24 cellular contexts compared by ENCODE assay signal in genomic region chr5:150264667-150265603, GRCh38. TPM values are rescaled to one million over a fixed set of nuclear protein-coding genes. Genes with fewer than 3 reads are reported as not detected.
DNase-seq lines count a peak whose midpoint lies in the region; ATAC-seq and TF ChIP-seq lines count a peak whose summit lies in the region.
"Had no signal": no experiment of that assay in that cellular context is flagged by ENCODE, and none has a peak within 500 bp of the region (broad histone marks: within the 10 kb centered on the region; RNA-seq: fewer than 3 reads in every experiment).

No MANE protein-coding gene starts in this region.

- H3F3A ChIP-seq in PC-3 (ENCODE audit: low read length, unreplicated experiment) = no peaks in the 10 kb centered on the region

- H3K9me3 ChIP-seq in PC-3 (ENCODE audit: low read length) (no peaks in the 10 kb centered on the region), neuronal stem cell (replicated peaks in 1 of 2; ENCODE audit: control insufficient read depth in 2 of 2, insufficient read depth in 1 of 2, low read depth in 1 of 2, low read length in 2 of 2) (peaks cover 0 to 2% of the 10 kb centered on the region in 2 donors), left ventricle myocardium inferior (replicated peaks) (no peaks in the 10 kb centered on the region)
- H3K9me3 ChIP-seq: adrenal gland, Caco-2, prostate gland, SJCRH30 had no signal

- H2AK5ac ChIP-seq in neuronal stem cell (ENCODE audit: low read depth, low read length) = peak overlapping the region; percentile 64

- no peak overlapping the region for H3K4ac ChIP-seq in neuronal stem cell (ENCODE audit: low read length)

- POLR2A ChIA-PET in PC-3 (lab: Charles Lee; ENCODE audit: unreplicated experiment) = no interaction called here

- intact Hi-C loops in PC-3 (cut with micrococcal nuclease) = loop anchor here (1.0 to 5.0 kb wide), 2 partner anchors 57 to 172 kb away; no protein-coding TSS in a partner anchor
- intact Hi-C loops in dorsolateral prefrontal cortex (cut with DNase I) = no loop called here
- intact Hi-C loops in left ventricle myocardium inferior (cut with micrococcal nuclease) = no loop called here

- ATAC-seq in PC-3 (no peak), HG03378 (IDR thresholded peaks at IDR 0.05; ENCODE audit: unreplicated experiment) (no peak)
- ATAC-seq: natural killer cell had no signal

- H4K91ac ChIP-seq in neuronal stem cell (ENCODE audit: low read depth, low read length, poor library complexity) = no peak overlapping the region

- DNase-seq in GDM1 (lab: John Stamatoyannopoulos, UW) (peak; percentile 12), PC-3 (no peak), dorsolateral prefrontal cortex (no peak), neuronal stem cell (ENCODE audit: low spot score) (no peak), iPS-NIHi7 (ENCODE audit: extremely low spot score) (no peak), left ventricle myocardium inferior (no peak)
- DNase-seq: activated CD4-positive, alpha-beta T cell treated with anti-CD3 and anti-CD28 coated beads, Interleukin-2, amount 50 U/mL, for 48 hours; activated gamma-delta T cell treated with Interleukin-2 at 50 U/mL for 16 hours; Caco-2; natural killer cell; NCI-H1417; NCI-H526; stimulated activated CD4-positive, alpha-beta T cell treated with anti-CD3 and anti-CD28 coated beads, Interleukin-4, amount 100 ng/mL, for 1 hour; trophoblast cell; WERI-Rb-1 had no signal

- H3K4me1 ChIP-seq in PC-3 (ENCODE audit: insufficient read depth, low read length) (peaks cover 46% of the 10 kb centered on the region), neuronal stem cell (ENCODE audit: control insufficient read depth in 2 of 2, insufficient read depth in 1 of 2, low read depth in 1 of 2, low read length in 2 of 2) (peaks cover 9 to 21% of the 10 kb centered on the region in 2 donors), left ventricle myocardium inferior (peaks cover 10% of the 10 kb centered on the region)
- H3K4me1 ChIP-seq: Caco-2, prostate gland had no signal

- no peaks in the 10 kb centered on the region for H3K79me2 ChIP-seq in PC-3 (ENCODE audit: low read length)

- no peak overlapping the region for H2BK15ac ChIP-seq in neuronal stem cell (ENCODE audit: low read length)

- no peak overlapping the region for H2BK12ac ChIP-seq in neuronal stem cell (ENCODE audit: low read length)

- H3K4me2 ChIP-seq in PC-3 (ENCODE audit: low read length) = peak overlapping the region; percentile 30; the same call in 1 of the 2 replicates
- no peak overlapping the region for H3K4me2 ChIP-seq in neuronal stem cell (ENCODE audit: insufficient read depth, low read length, poor library complexity, severe bottlenecking)
- H3K4me2 ChIP-seq: smooth muscle cell had no signal

- H3K27ac ChIP-seq in PC-3 (ENCODE audit: low read length) = peak overlapping the region; percentile 71
- peak overlapping the region in 56 of 59 donors; percentile 15 to 91 (median 69) for H3K27ac ChIP-seq in dorsolateral prefrontal cortex
- H3K27ac ChIP-seq in neuronal stem cell (replicated peaks; ENCODE audit: low read length) = no peak overlapping the region
- H3K27ac ChIP-seq in left ventricle myocardium inferior (replicated peaks) = no peak overlapping the region
- H3K27ac ChIP-seq: cardiac muscle cell, prostate gland, SJCRH30, WERI-Rb-1 had no signal

- H3K23ac ChIP-seq in neuronal stem cell (ENCODE audit: low read depth, low read length, poor library complexity) = no peak overlapping the region

- H3K9ac ChIP-seq in PC-3 (ENCODE audit: low read length) = peak overlapping the region; percentile 21; the same call in 1 of the 2 replicates
- no peak overlapping the region for H3K9ac ChIP-seq in neuronal stem cell (ENCODE audit: low read depth, low read length, poor library complexity)

- TF ChIP-seq CTCF in PC-3 (conservative IDR thresholded peaks at IDR 0.05; ENCODE audit: low read depth, low read length) = no peak
- TF ChIP-seq CTCF in dorsolateral prefrontal cortex (IDR thresholded peaks at IDR 0.05 in 54 of 56, conservative IDR thresholded peaks at IDR 0.05 in 2 of 56; ENCODE audit: low read depth in 1 of 56, partially characterized antibody in 56 of 56) = no peak
- TF ChIP-seq CTCF in left ventricle myocardium inferior (IDR thresholded peaks at IDR 0.05; ENCODE audit: borderline replicate concordance) = no peak

- H3K79me1 ChIP-seq in neuronal stem cell (ENCODE audit: low read depth, low read length) = peaks cover 2% of the 10 kb centered on the region

- CTCF ChIA-PET in PC-3 (lab: Charles Lee) = interaction anchor here (0.5 kb wide), 1 partner anchor 87 kb away, joined by 3 read pairs; no protein-coding TSS in a partner anchor

- no peak overlapping the region for H4K8ac ChIP-seq in neuronal stem cell (ENCODE audit: low read depth, low read length)

- no CpG with 5 or more reads among the region's 23 CpGs for WGBS in neuronal stem cell (ENCODE audit: extremely low coverage in 2 of 2, insufficient read length in 2 of 2, insufficient replicate concordance in 1 of 2), 2 donors

- H3K27me3 ChIP-seq in PC-3 (ENCODE audit: low read length) (no peaks in the 10 kb centered on the region), dorsolateral prefrontal cortex (no peaks in the 10 kb centered on the region), neuronal stem cell (ENCODE audit: control insufficient read depth in 3 of 3, insufficient read depth in 3 of 3, low read depth in 1 of 3, low read length in 3 of 3) (no peaks in the 10 kb centered on the region), left ventricle myocardium inferior (ENCODE audit: low read depth) (no peaks in the 10 kb centered on the region)
- H3K27me3 ChIP-seq: adrenal gland, cardiac muscle cell had no signal

- no peak overlapping the region for H2BK5ac ChIP-seq in neuronal stem cell (ENCODE audit: low read length)

- H3K14ac ChIP-seq in neuronal stem cell (ENCODE audit: low read length) = no peak overlapping the region

- no TSS peak for BruUV-seq in PC-3 (replicated peaks; lab: Mats Ljungman, UMichigan)

- H3K36me3 ChIP-seq in PC-3 (ENCODE audit: low read depth, low read length) (no peaks in the 10 kb centered on the region), neuronal stem cell (replicated peaks in 1 of 2; ENCODE audit: control insufficient read depth in 2 of 2, insufficient read depth in 2 of 2, low read length in 2 of 2) (peaks cover 0 to 2% of the 10 kb centered on the region in 2 donors), left ventricle myocardium inferior (no peaks in the 10 kb centered on the region)
- H3K36me3 ChIP-seq: adrenal gland, cardiac muscle cell, prostate gland, SJCRH30, WERI-Rb-1 had no signal

- H2AFZ ChIP-seq in PC-3 (ENCODE audit: low read length) = no peak overlapping the region
- no peak overlapping the region for H2AFZ ChIP-seq in neuronal stem cell (ENCODE audit: low read length)

- H3K18ac ChIP-seq in neuronal stem cell (ENCODE audit: low read length) = peak overlapping the region; percentile 68

- H2BK120ac ChIP-seq in neuronal stem cell (ENCODE audit: low read depth, low read length) = no peak overlapping the region

- H3K4me3 ChIP-seq in PC-3 (ENCODE audit: low read length) = no peak overlapping the region
- peak overlapping the region in 2 of 59 donors; percentile 37 to 43 for H3K4me3 ChIP-seq in dorsolateral prefrontal cortex
- H3K4me3 ChIP-seq in neuronal stem cell (ENCODE audit: low read length in 2 of 2) = no peak overlapping the region
- no peak overlapping the region for H3K4me3 ChIP-seq in left ventricle myocardium inferior
- H3K4me3 ChIP-seq: adrenal gland, cardiac muscle cell, prostate gland, SJCRH30, smooth muscle cell had no signal

- H3K9me2 ChIP-seq in PC-3 (replicated peaks; ENCODE audit: low read length) = no peaks in the 10 kb centered on the region

- no peaks in the 10 kb centered on the region for H4K20me1 ChIP-seq in PC-3 (ENCODE audit: low read length)

RNA-seq across cellular contexts. Expression of gene CAMK2A, which starts 24.6 kb away (rescaled TPM):
- total RNA-seq in PC-3 (2014; rRNA removed) (0.15 TPM in 1 of 2 replicates, not detected in the other), dorsolateral prefrontal cortex (1,000 to 10,000 TPM in 71 of 120 experiments, 100 to 1,000 TPM in 49; 264 to 1,671 (median 1,064) TPM), left ventricle myocardium inferior (19.4 TPM)
- polyA plus RNA-seq in neuronal stem cell (2013, experiment 1 of 2) = 0.49 TPM
- polyA plus RNA-seq in neuronal stem cell (2013, experiment 2 of 2) = 0.58 TPM
- total RNA-seq: Caco-2; dermis blood vessel endothelial cell; OCI-LY7; T-helper 2 cell treated with Interferon-gamma antibody and Interleukin-4, amounts not matched to agents 100 ng/mL and 5 ng/mL, for 36 hours had no signal

RNA-seq across cellular contexts. Expression of gene ARSI, which starts 37.8 kb away (rescaled TPM):
- 5.9 and 6.3 TPM in 2 replicates for total RNA-seq in PC-3 (2014; rRNA removed)
- total RNA-seq in dorsolateral prefrontal cortex = 1 to 10 TPM in 112 of 120 experiments, under 1 TPM in 8; 0.35 to 9.0 (median 2.2) TPM
- polyA plus RNA-seq in neuronal stem cell (2013, experiment 1 of 2) = 2.6 TPM
- polyA plus RNA-seq in neuronal stem cell (2013, experiment 2 of 2) = 2.5 TPM
- 0.16 TPM for total RNA-seq in left ventricle myocardium inferior
- total RNA-seq: OCI-LY7; T-helper 2 cell treated with Interferon-gamma antibody and Interleukin-4, amounts not matched to agents 100 ng/mL and 5 ng/mL, for 36 hours had no signal

Comparison
In these comparisons a context has a peak if more than half of its experiments do, and no peak if none do; other contexts are left out.
1. H3K27ac ChIP-seq: peak in PC-3 (single experiment) and dorsolateral prefrontal cortex (56 of 59); none in neuronal stem cell (single experiment) and left ventricle myocardium inferior (single experiment).
2. RNA of gene CAMK2A, which starts 24.6 kb away (total RNA-seq): 264 to 1,671 TPM in dorsolateral prefrontal cortex and 19.4 TPM in left ventricle myocardium inferior (single experiment); 0.15 TPM in PC-3; every median in the first group is over 10 times any median in the second.